In genomic region chrX:136909706-136910564, GRCh38 we compare ENCODE assay signal across 1 cellular context.
TF ChIP-seq lines count a peak whose summit lies in the region.

No MANE protein-coding gene starts in this region.

TF ChIP-seq in K562, 482 proteins besides CTCF, POLR2A, EP300 and RAD21 (continued from another document and continues in another):
- TF ChIP-seq PRDM10 (IDR thresholded peaks at IDR 0.05; ENCODE audit: partially characterized antibody) (peak; percentile 78), BCL6 (CRISPR knock-in tag; IDR thresholded peaks at IDR 0.05) (no peak), ZNF518B (CRISPR knock-in tag; IDR thresholded peaks at IDR 0.05) (no peak), L3MBTL2 (IDR thresholded peaks at IDR 0.05) (no peak; the same call in 1 of the 2 replicates), FOXP4 (CRISPR knock-in tag; IDR thresholded peaks at IDR 0.05; ENCODE audit: borderline replicate concordance) (no peak), MIER1 (IDR thresholded peaks at IDR 0.05; ENCODE audit: low read depth) (no peak), ZNF609 (CRISPR knock-in tag; IDR thresholded peaks at IDR 0.05; ENCODE audit: borderline replicate concordance) (no peak), SIN3B (IDR thresholded peaks at IDR 0.05; ENCODE audit: low read depth) (no peak), TRIM24 (IDR thresholded peaks at IDR 0.05) (peak; percentile 53 to 61; a peak in 3 of 4 replicates), SRSF9 (IDR thresholded peaks at IDR 0.05; ENCODE audit: borderline replicate concordance, low read depth, low read length) (no peak), PHTF2 (CRISPR knock-in tag; IDR thresholded peaks at IDR 0.05) (no peak), CREB3 (tag; conservative IDR thresholded peaks at IDR 0.05; ENCODE audit: low read depth) (no peak), ZSCAN29 (IDR thresholded peaks at IDR 0.05) (0 out of 2 replicates have a peak, but pooled peaks have one; percentile 32), ZNF253 (CRISPR knock-in tag; conservative IDR thresholded peaks at IDR 0.05) (no peak), ZEB2 (IDR thresholded peaks at IDR 0.05) (no peak; the same call in 1 of the 2 replicates), ZNF263 (CRISPR knock-in tag; IDR thresholded peaks at IDR 0.05; ENCODE audit: borderline replicate concordance) (peak; percentile 93), CUX1 (CRISPR knock-in tag; IDR thresholded peaks at IDR 0.05) (no peak), BRCA1 (IDR thresholded peaks at IDR 0.05) (no peak), BRCA1 (CRISPR knock-in tag; IDR thresholded peaks at IDR 0.05) (no peak), STAT5A (IDR thresholded peaks at IDR 0.05; ENCODE audit: borderline replicate concordance, low read length) (no peak), HMBOX1 (IDR thresholded peaks at IDR 0.05) (peak; percentile 56; the same call in 1 of the 2 replicates), NELFE (IDR thresholded peaks at IDR 0.05; ENCODE audit: insufficient read depth, insufficient read length) (no peak), ZNF79 (CRISPR knock-in tag; IDR thresholded peaks at IDR 0.05; ENCODE audit: low read depth) (no peak), CEBPB (tag; IDR thresholded peaks at IDR 0.05) (peak; percentile 93), ZNF134 (CRISPR knock-in tag; conservative IDR thresholded peaks at IDR 0.05) (no peak), ARID4B (CRISPR knock-in tag; IDR thresholded peaks at IDR 0.05) (no peak), TAF15 (IDR thresholded peaks at IDR 0.05; ENCODE audit: low read depth, low read length) (no peak), MEF2A (IDR thresholded peaks at IDR 0.05; ENCODE audit: control insufficient read depth, low read depth, low read length) (no peak)
